16 cellular contexts compared by ENCODE assay signal in the genomic region with DNA sequence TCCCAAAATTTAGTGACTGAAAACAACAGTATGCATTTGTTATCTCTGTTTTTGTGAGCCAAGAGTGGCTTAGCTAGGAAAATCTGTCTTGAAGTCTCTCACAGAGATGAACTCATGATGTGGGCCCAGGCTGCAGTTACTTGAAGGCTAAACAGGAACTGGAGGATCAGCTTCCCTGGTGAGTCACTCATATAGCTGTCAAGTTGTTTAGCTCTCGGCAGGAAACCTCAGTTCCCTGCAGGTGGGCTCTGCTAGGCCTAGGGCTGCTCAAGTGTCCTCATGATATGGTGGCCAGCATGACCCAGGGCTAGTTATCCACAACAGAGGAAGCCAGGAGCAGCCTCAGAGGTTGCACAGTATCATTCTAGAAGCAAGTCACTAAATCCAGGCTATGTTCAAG. TPM values are rescaled to one million over a fixed set of nuclear protein-coding genes. Genes with fewer than 3 reads are reported as not detected.
DNase-seq lines count a peak whose midpoint lies in the region; ATAC-seq and TF ChIP-seq lines count a peak whose summit lies in the region.
"Had no signal": no experiment of that assay in that cellular context is flagged by ENCODE, and none has a peak within 500 bp of the region (broad histone marks: within the 10 kb centered on the region; RNA-seq: fewer than 3 reads in every experiment).

No MANE protein-coding gene starts in this region.

- intact Hi-C loops in CD8-positive, alpha-beta T cell (cut with DNase I, micrococcal nuclease), result no loop called here
- intact Hi-C loops in activated CD8-positive, alpha-beta T cell treated with anti-CD3 and anti-CD28 coated beads for 36 hours (cut with micrococcal nuclease), result no loop called here

- H3K27ac ChIP-seq in CD8-positive, alpha-beta T cell (ENCODE audit: low read depth, low read length), result no peak overlapping the region
- H3K27ac ChIP-seq: 22Rv1, Peyer's patch had no signal

- peaks cover 4% of the 10 kb centered on the region for H3K27me3 Mint-ChIP-seq in CD8-positive, alpha-beta T cell (ENCODE audit: low read depth)
- H3K27me3 Mint-ChIP-seq in activated CD8-positive, alpha-beta T cell treated with anti-CD3 and anti-CD28 coated beads for 36 hours, result no peaks in the 10 kb centered on the region
- H3K27me3 Mint-ChIP-seq: dendritic cell treated with granulocyte-macrophage colony-stimulating factor and Interleukin-4, amounts not matched to agents 40 ng/mL and 50 ng/mL, for 4 days had no signal

- no peak overlapping the region for H3K27ac Mint-ChIP-seq in CD8-positive, alpha-beta T cell
- no peak overlapping the region for H3K27ac Mint-ChIP-seq in activated CD8-positive, alpha-beta T cell treated with anti-CD3 and anti-CD28 coated beads for 36 hours
- H3K27ac Mint-ChIP-seq: activated T-helper 17 cell treated with anti-CD3 and anti-CD28 coated beads, Interleukin-2, amount 50 U/mL, for 72 hours; dendritic cell treated with granulocyte-macrophage colony-stimulating factor and Interleukin-4, amounts not matched to agents 40 ng/mL and 50 ng/mL, for 4 days; stimulated activated memory B cell treated with anti-CD40 and anti-IgM and Interleukin-4, amounts not matched to agents 10 μg/mL and 1 μg/mL and 100 μg/mL, for 72 hours had no signal

- POLR2A ChIA-PET in CD8-positive, alpha-beta T cell (lab: Charles Lee), result no interaction called here
- POLR2A ChIA-PET in activated CD8-positive, alpha-beta T cell treated with anti-CD3 and anti-CD28 coated beads for 36 hours (lab: Charles Lee), result no interaction called here

- no peaks in the 10 kb centered on the region for H3K4me1 Mint-ChIP-seq in CD8-positive, alpha-beta T cell (ENCODE audit: low read depth)
- no peaks in the 10 kb centered on the region for H3K4me1 Mint-ChIP-seq in activated CD8-positive, alpha-beta T cell treated with anti-CD3 and anti-CD28 coated beads for 36 hours (ENCODE audit: low read depth)
- H3K4me1 Mint-ChIP-seq: activated T-helper 17 cell treated with anti-CD3 and anti-CD28 coated beads, Interleukin-2, amount 50 U/mL, for 72 hours; stimulated activated memory B cell treated with anti-CD40 and anti-IgM and Interleukin-4, amounts not matched to agents 10 μg/mL and 1 μg/mL and 100 μg/mL, for 72 hours had no signal

- no peaks in the 10 kb centered on the region for H3K36me3 ChIP-seq in CD8-positive, alpha-beta T cell (ENCODE audit: insufficient read depth, low read length)
- H3K36me3 ChIP-seq: Peyer's patch had no signal

- no peak for TF ChIP-seq CTCF in choroid plexus epithelial cell (conservative IDR thresholded peaks at IDR 0.05; ENCODE audit: low read depth, low read length)
- no peak for TF ChIP-seq CTCF in CD8-positive, alpha-beta T cell (IDR thresholded peaks at IDR 0.05)
- TF ChIP-seq CTCF in activated CD8-positive, alpha-beta T cell treated with anti-CD3 and anti-CD28 coated beads for 36 hours (IDR thresholded peaks at IDR 0.05), result no peak

- H3K4me1 ChIP-seq in CD8-positive, alpha-beta T cell (ENCODE audit: insufficient read depth, low read length), result no peaks in the 10 kb centered on the region
- H3K4me1 ChIP-seq: Peyer's patch had no signal

- CTCF ChIA-PET in CD8-positive, alpha-beta T cell (lab: Charles Lee), result no interaction called here
- CTCF ChIA-PET in activated CD8-positive, alpha-beta T cell treated with anti-CD3 and anti-CD28 coated beads for 36 hours (lab: Charles Lee), result no interaction called here

- no peaks in the 10 kb centered on the region for H3K27me3 ChIP-seq in CD8-positive, alpha-beta T cell (ENCODE audit: insufficient read depth, low read length)
- H3K27me3 ChIP-seq: Peyer's patch had no signal

- H3K9me3 ChIP-seq in CD8-positive, alpha-beta T cell (ENCODE audit: low read length), result no peaks in the 10 kb centered on the region
- H3K9me3 ChIP-seq: Peyer's patch had no signal

- ATAC-seq in CD8-positive, alpha-beta T cell, result no peak
- no peak for ATAC-seq in HG02588 (IDR thresholded peaks at IDR 0.05; ENCODE audit: unreplicated experiment)
- no peak for ATAC-seq in activated CD8-positive, alpha-beta T cell treated with anti-CD3 and anti-CD28 coated beads for 36 hours
- ATAC-seq: activated T-helper 17 cell treated with anti-CD3 and anti-CD28 coated beads, Interleukin-2, amount 50 U/mL, for 72 hours; stimulated activated memory B cell treated with anti-CD40 and anti-IgM and Interleukin-4, amounts not matched to agents 10 μg/mL and 1 μg/mL and 100 μg/mL, for 72 hours had no signal

- H3K4me3 ChIP-seq in choroid plexus epithelial cell (ENCODE audit: low read depth, low read length) (no peak overlapping the region), skeletal muscle cell (ENCODE audit: low read depth, low read length) (no peak overlapping the region)
- H3K4me3 ChIP-seq in CD8-positive, alpha-beta T cell (ENCODE audit: low read depth, low read length), result no peak overlapping the region
- H3K4me3 ChIP-seq: Peyer's patch had no signal

- no peaks in the 10 kb centered on the region for H3K36me3 Mint-ChIP-seq in CD8-positive, alpha-beta T cell
- H3K36me3 Mint-ChIP-seq in activated CD8-positive, alpha-beta T cell treated with anti-CD3 and anti-CD28 coated beads for 36 hours (ENCODE audit: low read depth), result no peaks in the 10 kb centered on the region
- H3K36me3 Mint-ChIP-seq: stimulated activated memory B cell treated with anti-CD40 and anti-IgM and Interleukin-4, amounts not matched to agents 10 μg/mL and 1 μg/mL and 100 μg/mL, for 72 hours had no signal

- DNase-seq in NCI-H1417 (lab: John Stamatoyannopoulos, UW) (peak in 2 of 3 experiments; percentile 23 to 70), NCI-H1417 treated with DMSO at 0.1 percent for 48 hours (lab: John Stamatoyannopoulos, UW) (no peak), NCI-H226 (peak; percentile 70), choroid plexus epithelial cell (ENCODE audit: low read depth) (peak; percentile 50), skeletal muscle cell (ENCODE audit: low read depth) (peak; percentile 32)
- DNase-seq in CD8-positive, alpha-beta T cell, result no peak
- no peak for DNase-seq in activated CD8-positive, alpha-beta T cell treated with anti-CD3 and anti-CD28 coated beads for 36 hours
- DNase-seq: activated CD4-positive, CD25-positive, alpha-beta regulatory T cell treated with anti-CD3 and anti-CD28 coated beads, Interleukin-2, amount 50 U/mL, for 72 hours; head of caudate nucleus; NCI-H1105 treated with DMSO at 0.1 percent for 48 hours; Peyer's patch had no signal

- H3K4me3 Mint-ChIP-seq in CD8-positive, alpha-beta T cell, result no peak overlapping the region
- no peak overlapping the region for H3K4me3 Mint-ChIP-seq in activated CD8-positive, alpha-beta T cell treated with anti-CD3 and anti-CD28 coated beads for 36 hours
- H3K4me3 Mint-ChIP-seq: activated T-helper 17 cell treated with anti-CD3 and anti-CD28 coated beads, Interleukin-2, amount 50 U/mL, for 72 hours; dendritic cell treated with granulocyte-macrophage colony-stimulating factor and Interleukin-4, amounts not matched to agents 40 ng/mL and 50 ng/mL, for 4 days; stimulated activated memory B cell treated with anti-CD40 and anti-IgM and Interleukin-4, amounts not matched to agents 10 μg/mL and 1 μg/mL and 100 μg/mL, for 72 hours had no signal

- no peaks in the 10 kb centered on the region for H3K9me3 Mint-ChIP-seq in CD8-positive, alpha-beta T cell
- no peaks in the 10 kb centered on the region for H3K9me3 Mint-ChIP-seq in activated CD8-positive, alpha-beta T cell treated with anti-CD3 and anti-CD28 coated beads for 36 hours
- H3K9me3 Mint-ChIP-seq: stimulated activated memory B cell treated with anti-CD40 and anti-IgM and Interleukin-4, amounts not matched to agents 10 μg/mL and 1 μg/mL and 100 μg/mL, for 72 hours had no signal

RNA-seq across cellular contexts. Expression of gene DDX59, which starts 30.2 kb away (rescaled TPM):
- 10 to 100 TPM; 24.0 to 32.9 TPM for total RNA-seq in CD8-positive, alpha-beta T cell
- total RNA-seq in activated CD8-positive, alpha-beta T cell treated with anti-CD3 and anti-CD28 coated beads for 36 hours, result 10 to 100 TPM; 22.5 to 23.8 TPM

RNA-seq across cellular contexts. Expression of gene CAMSAP2, which starts 38.8 kb away (rescaled TPM):
- 1 to 10 TPM; 1.7 to 2.2 TPM for total RNA-seq in CD8-positive, alpha-beta T cell
- total RNA-seq in activated CD8-positive, alpha-beta T cell treated with anti-CD3 and anti-CD28 coated beads for 36 hours, result 1 to 10 TPM; 1.8 to 2.1 TPM

Comparison
In these comparisons a context has a peak if more than half of its experiments do, and no peak if none do; other contexts are left out.
1. DNase-seq: peak in NCI-H1417 (2 of 3), NCI-H226 (single experiment), choroid plexus epithelial cell (single experiment) and skeletal muscle cell (single experiment); none in NCI-H1417 treated with DMSO at 0.1 percent for 48 hours (single experiment), CD8-positive, alpha-beta T cell (0 of 7) and activated CD8-positive, alpha-beta T cell treated with anti-CD3 and anti-CD28 coated beads for 36 hours (single experiment).